1 cellular context compared by ENCODE assay signal in genomic region chr20:31568773-31569162, GRCh38.
TF ChIP-seq lines count a peak whose summit lies in the region.

No MANE protein-coding gene starts in this region.

TF ChIP-seq in endothelial cell of umbilical vein, 7 proteins besides CTCF, POLR2A, EP300 and RAD21:
- TF ChIP-seq MYC (IDR thresholded peaks at IDR 0.05; ENCODE audit: low read depth, low read length) (no peak), FOS (IDR thresholded peaks at IDR 0.05; ENCODE audit: borderline replicate concordance, insufficient read depth, low read length) (no peak)
TF ChIP-seq in endothelial cell of umbilical vein: peak in this region for 0.
